Comparison of ENCODE assay signal across 12 cellular contexts in genomic region chr19:51640371-51640770, GRCh38. TPM values are rescaled to one million over a fixed set of nuclear protein-coding genes. Genes with fewer than 3 reads are reported as not detected.
"Had no signal": no experiment of that assay in that cellular context is flagged by ENCODE, and none has a peak within 500 bp of the region (broad histone marks: within the 10 kb centered on the region; RNA-seq: fewer than 3 reads in every experiment).

No MANE protein-coding gene starts in this region.

- H3K4me1 ChIP-seq: HAP-1 had no signal

- ATAC-seq: HCT116 had no signal

- H3K4me2 ChIP-seq: KMS-11 had no signal

- H2AFZ ChIP-seq: GM23248 had no signal

- H3K27ac ChIP-seq: GM23248, HL-60, KMS-11 had no signal

- H3K36me3 ChIP-seq: HAP-1 had no signal

- H3K27ac Mint-ChIP-seq: HFFc6 had no signal

- H3K9me3 ChIP-seq: HAP-1 had no signal

- H3K9ac ChIP-seq: GM23248, KMS-11 had no signal

- H3K4me3 ChIP-seq: GM23248, HAP-1 had no signal

- DNase-seq: GM23248, GOT3, H7, HFFc6, IMR-90, KBM-7 had no signal

RNA-seq across cellular contexts. Expression of gene SIGLEC14, which starts 6.3 kb away (rescaled TPM):
- total RNA-seq: GM23248, H4, H7, HFFc6, IMR-90 had no signal
- polyA plus RNA-seq: GM23248, IMR-90 had no signal

RNA-seq across cellular contexts. Expression of gene SIGLEC5, which starts 10.2 kb away (rescaled TPM):
- total RNA-seq: GM23248, H4, H7, HFFc6, HT1080, IMR-90 had no signal
- polyA plus RNA-seq: GM23248, IMR-90 had no signal
